ENCODE assay signal across 20 cellular contexts in the genomic region with DNA sequence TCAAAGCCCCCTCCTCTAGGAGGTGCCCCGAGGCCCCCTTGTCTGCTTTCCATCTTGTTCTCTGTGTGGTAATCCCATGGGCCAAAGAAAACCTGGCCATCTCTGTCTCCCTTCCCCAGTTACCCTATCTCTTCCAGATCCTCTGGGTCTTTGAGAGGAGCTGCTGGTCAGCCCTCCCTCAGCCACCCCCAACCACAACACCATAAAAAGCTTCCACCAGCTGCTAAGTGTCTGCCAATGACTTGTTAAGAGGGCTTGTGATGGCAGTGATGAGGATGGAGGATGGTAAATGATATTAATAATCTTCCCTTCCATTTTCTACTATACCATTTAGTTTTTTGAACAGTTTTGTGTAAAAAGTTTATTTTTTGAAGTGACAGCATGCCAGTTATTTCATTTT. TPM values are rescaled to one million over a fixed set of nuclear protein-coding genes. Genes with fewer than 3 reads are reported as not detected.
DNase-seq lines count a peak whose midpoint lies in the region; ATAC-seq and TF ChIP-seq lines count a peak whose summit lies in the region.
"Had no signal": no experiment of that assay in that cellular context is flagged by ENCODE, and none has a peak within 500 bp of the region (broad histone marks: within the 10 kb centered on the region; RNA-seq: fewer than 3 reads in every experiment).

No MANE protein-coding gene starts in this region.

- no peaks in the 10 kb centered on the region for H3K27me3 Mint-ChIP-seq in IgD-negative memory B cell
- no peaks in the 10 kb centered on the region for H3K27me3 Mint-ChIP-seq in effector memory CD8-positive, alpha-beta T cell
- no peaks in the 10 kb centered on the region for H3K27me3 Mint-ChIP-seq in neural crest cell (ENCODE audit: low read depth)
- H3K27me3 Mint-ChIP-seq: CD4-positive, alpha-beta T cell had no signal

- 0 out of 2 replicates have a peak overlapping the region, but pooled peaks have one; percentile 3 for H3K4me3 ChIP-seq in HFF-Myc (replicated peaks; ENCODE audit: low read depth, low read length)
- H3K4me3 ChIP-seq: GM12878, HAP-1 had no signal

- H3K4me3 Mint-ChIP-seq in IgD-negative memory B cell: no peak overlapping the region
- H3K4me3 Mint-ChIP-seq in effector memory CD8-positive, alpha-beta T cell: no peak overlapping the region
- H3K4me3 Mint-ChIP-seq in neural crest cell: no peak overlapping the region
- H3K4me3 Mint-ChIP-seq: CD4-positive, alpha-beta T cell had no signal

- H3K27ac Mint-ChIP-seq in IgD-negative memory B cell (peak overlapping the region; percentile 39 to 62 (median 57)), neural crest cell (ENCODE audit: unreplicated experiment) (peak overlapping the region; percentile 45)
- H3K27ac Mint-ChIP-seq in effector memory CD8-positive, alpha-beta T cell: peak overlapping the region; percentile 59 to 91
- H3K27ac Mint-ChIP-seq: CD4-positive, alpha-beta T cell had no signal

- TF ChIP-seq CTCF in HFF-Myc (IDR thresholded peaks at IDR 0.05; ENCODE audit: low read depth, low read length, missing control alignments) (no peak), neural crest cell (conservative IDR thresholded peaks at IDR 0.05) (no peak), GM13977 (IDR thresholded peaks at IDR 0.05; ENCODE audit: extremely low read depth, insufficient read depth, missing control alignments) (no peak)

- DNase-seq in HFF-Myc (ENCODE audit: extremely low read depth, low read depth) (no peak), neural crest cell (ENCODE audit: low read depth, low spot score) (no peak), GM13977 (ENCODE audit: low spot score) (no peak), NCI-H2171 treated with DMSO at 0.1 percent for 48 hours (lab: John Stamatoyannopoulos, UW) (no peak), C1 segment of cervical spinal cord (lab: John Stamatoyannopoulos, UW) (no peak)
- no peak for DNase-seq in effector memory CD8-positive, alpha-beta T cell
- DNase-seq: CD4-positive, alpha-beta T cell; DND-41; NCI-H1092 treated with DMSO at 0.1 percent for 48 hours; NCI-H1436 treated with DMSO at 0.1 percent for 48 hours; NCI-H2029; NCI-H226; NCI-H510A treated with DMSO at 0.1 percent for 48 hours; NCI-H748 treated with DMSO at 0.1 percent for 48 hours; NK-92 treated with Interleukin-12 subunit alpha and Interleukin-12 subunit beta, amount 100 ng/mL, for 24 hours; SIG-M5 had no signal

- H3K36me3 Mint-ChIP-seq in IgD-negative memory B cell (peaks cover 6% of the 10 kb centered on the region), neural crest cell (ENCODE audit: low read depth) (peaks cover 7% of the 10 kb centered on the region)
- peaks cover 67% of the 10 kb centered on the region for H3K36me3 Mint-ChIP-seq in effector memory CD8-positive, alpha-beta T cell (ENCODE audit: insufficient read depth)

- H3K9me3 Mint-ChIP-seq in IgD-negative memory B cell: no peaks in the 10 kb centered on the region
- no peaks in the 10 kb centered on the region for H3K9me3 Mint-ChIP-seq in effector memory CD8-positive, alpha-beta T cell
- H3K9me3 Mint-ChIP-seq in neural crest cell: no peaks in the 10 kb centered on the region
- H3K9me3 Mint-ChIP-seq: CD4-positive, alpha-beta T cell had no signal

- ATAC-seq in effector memory CD8-positive, alpha-beta T cell (replicated peaks): no peak

- in situ Hi-C loops in GM13977 (cut with MboI; ENCODE audit: low pct_unique_long_range_greater_than_20kb, low sequenced_read_pairs, unreplicated experiment): no loop called here

- peaks cover 5 to 12% (median 12%) of the 10 kb centered on the region in 3 donors for H3K4me1 Mint-ChIP-seq in IgD-negative memory B cell
- peaks cover 20 to 34% of the 10 kb centered on the region in 2 donors for H3K4me1 Mint-ChIP-seq in effector memory CD8-positive, alpha-beta T cell (ENCODE audit: low read depth in 2 of 2)
- H3K4me1 Mint-ChIP-seq in neural crest cell: peaks cover 3% of the 10 kb centered on the region

RNA-seq across cellular contexts. Expression of a gene that starts 17.3 kb away (rescaled TPM):
- polyA plus RNA-seq in IgD-negative memory B cell: 70.6 TPM
- total RNA-seq in neural crest cell: 36.2 and 36.5 TPM in 2 replicates

RNA-seq across cellular contexts. Expression of a gene that starts 32.6 kb away (rescaled TPM):
- polyA plus RNA-seq in IgD-negative memory B cell: not detected
- total RNA-seq in neural crest cell: not detected in 2 replicates
- total RNA-seq: CD4-positive, alpha-beta T cell; GM12878 had no signal
- polyA plus RNA-seq: BJ had no signal

RNA-seq across cellular contexts. Expression of a gene that starts 34.9 kb away (rescaled TPM):
- not detected for polyA plus RNA-seq in IgD-negative memory B cell
- total RNA-seq in neural crest cell: not detected in 2 replicates
- total RNA-seq: CD4-positive, alpha-beta T cell; GM12878 had no signal
- polyA plus RNA-seq: BJ had no signal
